8 cellular contexts compared by ENCODE assay signal in the genomic region with DNA sequence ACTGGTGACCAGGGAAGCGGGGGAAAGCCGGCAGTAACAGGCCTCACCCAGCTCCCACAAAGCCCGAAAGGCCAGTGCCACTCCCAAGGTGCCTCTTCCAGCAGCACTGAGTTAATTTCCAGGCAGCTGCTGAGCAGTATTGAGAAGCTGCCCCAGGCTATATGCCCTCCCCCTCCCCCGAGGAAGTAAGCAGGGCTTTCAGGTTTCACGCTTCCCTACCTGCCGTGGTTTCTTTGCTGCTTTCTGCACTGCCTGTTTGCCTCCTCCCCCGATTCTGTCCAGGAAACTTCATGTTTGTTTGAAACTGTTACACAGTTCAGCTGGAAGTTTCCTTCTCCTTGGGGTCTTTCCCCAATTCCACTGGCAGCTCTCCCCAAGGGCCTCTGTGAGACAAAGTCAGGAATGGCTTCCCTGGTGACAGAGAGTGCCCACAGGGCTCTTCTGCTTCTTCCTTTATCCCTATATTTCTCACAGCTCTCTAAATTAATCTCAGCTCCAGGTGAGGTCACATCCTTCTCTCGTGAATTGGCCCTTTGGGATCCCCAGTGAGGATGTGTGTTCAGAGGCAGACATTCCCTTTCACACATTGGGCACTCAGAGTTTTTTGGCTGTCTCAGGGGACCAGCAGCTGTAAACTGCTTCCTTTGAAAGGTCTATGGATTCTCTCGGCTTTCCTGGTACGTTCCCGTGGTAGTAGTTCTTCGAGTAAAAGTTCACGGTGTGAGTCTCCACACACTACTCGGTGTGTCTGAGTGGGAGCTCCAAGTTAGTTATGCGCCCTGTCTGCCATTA. TPM values are rescaled to one million over a fixed set of nuclear protein-coding genes. Genes with fewer than 3 reads are reported as not detected.
A peak's percentile ranks its signal among the peaks of the same experiment; 100 is the strongest.
DNase-seq lines count a peak whose midpoint lies in the region; ATAC-seq, FAIRE-seq and TF ChIP-seq lines count a peak whose summit lies in the region.

No MANE protein-coding gene starts in this region.

- intact Hi-C loops in kidney (cut with DNase I) = no loop called here

- no peak for TF ChIP-seq CTCF in DOHH2 (IDR thresholded peaks at IDR 0.05; ENCODE audit: low read depth, low read length, poor library complexity, severe bottlenecking)
- TF ChIP-seq CTCF in kidney (IDR thresholded peaks at IDR 0.05; ENCODE audit: borderline replicate concordance, extremely low read depth, insufficient read depth) = no peak
- no peak for TF ChIP-seq CTCF in upper lobe of left lung (IDR thresholded peaks at IDR 0.05)

- H4K20me1 ChIP-seq in DOHH2 (ENCODE audit: control insufficient read depth, insufficient read depth, low read depth, low read length) = peaks cover 14% of the 10 kb centered on the region

- H3K79me2 ChIP-seq in DOHH2 (ENCODE audit: control insufficient read depth, low read length) = peaks cover 76% of the 10 kb centered on the region

- no peak for FAIRE-seq in kidney (lab: Jason Lieb, UNC)

- no peak for TF ChIP-seq POLR2A in upper lobe of left lung (IDR thresholded peaks at IDR 0.05)

- H3K27me3 ChIP-seq in DOHH2 (ENCODE audit: control insufficient read depth, low read length) = no peaks in the 10 kb centered on the region
- H3K27me3 ChIP-seq in upper lobe of left lung = no peaks in the 10 kb centered on the region

- no peaks in the 10 kb centered on the region for H3K9me2 ChIP-seq in DOHH2 (replicated peaks; ENCODE audit: control insufficient read depth, low read length)

- WGBS in upper lobe of left lung, 2 donors = 71 to 76% methylated on average over 12 to 15 of the region's 15 CpGs

- H3K4me3 ChIP-seq in DOHH2 (ENCODE audit: low read length) (peak overlapping the region; percentile 43), kidney (ENCODE audit: low read length in 2 of 2) (peak overlapping the region; percentile 19 to 35), upper lobe of left lung (no peak overlapping the region)

- H3K4me2 ChIP-seq in DOHH2 (ENCODE audit: low read length) = peak overlapping the region; percentile 75

- H3K9me3 ChIP-seq in DOHH2 (ENCODE audit: control insufficient read depth, insufficient read depth, low read length) (peaks cover 6% of the 10 kb centered on the region), kidney (ENCODE audit: control insufficient read depth in 1 of 2, low read length in 2 of 2) (no peaks in the 10 kb centered on the region), upper lobe of left lung (no peaks in the 10 kb centered on the region)

- peak overlapping the region in 1 of 2 donors; percentile 48 for H3K9ac ChIP-seq in kidney (ENCODE audit: low read length in 2 of 2)

- H3K27ac ChIP-seq in DOHH2 (ENCODE audit: low read depth, low read length) = no peak overlapping the region
- peak overlapping the region; percentile 66 to 71 for H3K27ac ChIP-seq in kidney (ENCODE audit: low read depth in 2 of 2, low read length in 2 of 2)
- H3K27ac ChIP-seq in upper lobe of left lung = peak overlapping the region; percentile 9 to 49 (median 19)

- no peak for TF ChIP-seq EP300 in upper lobe of left lung (IDR thresholded peaks at IDR 0.05)

- peak; percentile 30 for DNase-seq in activated CD8-positive, alpha-beta memory T cell treated with anti-CD3 and anti-CD28 coated beads, Interleukin-2, amount 50 U/mL, for 4 hours
- DNase-seq in kidney = peak; percentile 90
- peak in 1 of 2 donors; percentile 68 for DNase-seq in upper lobe of left lung
- DNase-seq in SKM-1 treated with dmso at 0.1 percent for 144 hours (lab: John Stamatoyannopoulos, UW; ENCODE audit: unreplicated experiment) = no peak
- DNase-seq in NCI-H1092 (lab: John Stamatoyannopoulos, UW) = no peak

- ATAC-seq in GM21367 (IDR thresholded peaks at IDR 0.05; ENCODE audit: unreplicated experiment) (peak; percentile 96), HG03571 (IDR thresholded peaks at IDR 0.05; ENCODE audit: unreplicated experiment) (peak; percentile 99), upper lobe of left lung (ENCODE audit: low FRiP score in 2 of 2) (no peak)

- H3K36me3 ChIP-seq in DOHH2 (ENCODE audit: control insufficient read depth, low read length) (no peaks in the 10 kb centered on the region), kidney (ENCODE audit: control insufficient read depth in 1 of 2, insufficient read depth in 2 of 2, low read length in 2 of 2) (no peaks in the 10 kb centered on the region), upper lobe of left lung (no peaks in the 10 kb centered on the region)

- H3F3A ChIP-seq in DOHH2 (ENCODE audit: control insufficient read depth, insufficient read depth) = no peaks in the 10 kb centered on the region

- H3K4me1 ChIP-seq in DOHH2 (ENCODE audit: control insufficient read depth, low read length) (peaks cover 15% of the 10 kb centered on the region), kidney (ENCODE audit: control insufficient read depth in 1 of 2, insufficient read depth in 1 of 2, low read depth in 1 of 2, low read length in 2 of 2) (peaks cover 0 to 8% of the 10 kb centered on the region in 2 donors), upper lobe of left lung (peaks cover 0 to 12% (median 10%) of the 10 kb centered on the region in 4 donors)

RNA-seq across cellular contexts. Expression of gene C1GALT1, which starts 19.4 kb away (rescaled TPM):
- total RNA-seq in kidney = 43.0 TPM
- polyA plus RNA-seq in kidney (ENCODE audit: insufficient read depth, low read depth, low replicate concordance) = 16.0 TPM
- total RNA-seq in upper lobe of left lung = 10 to 100 TPM; 11.5 to 75.9 (median 34.7) TPM

Comparison
In these comparisons a context has a peak if more than half of its experiments do, and no peak if none do; other contexts are left out.
1. H3K4me3 ChIP-seq: peak in DOHH2 (single experiment) and kidney (2 of 2); none in upper lobe of left lung (0 of 4).
2. ATAC-seq: peak in GM21367 (single experiment) and HG03571 (single experiment); none in upper lobe of left lung (0 of 2).
3. DNase-seq: peak in activated CD8-positive, alpha-beta memory T cell treated with anti-CD3 and anti-CD28 coated beads, Interleukin-2, amount 50 U/mL, for 4 hours (single experiment) and kidney (single experiment); none in SKM-1 treated with dmso at 0.1 percent for 144 hours (single experiment) and NCI-H1092 (single experiment).